19 cellular contexts compared by ENCODE assay signal in the genomic region with DNA sequence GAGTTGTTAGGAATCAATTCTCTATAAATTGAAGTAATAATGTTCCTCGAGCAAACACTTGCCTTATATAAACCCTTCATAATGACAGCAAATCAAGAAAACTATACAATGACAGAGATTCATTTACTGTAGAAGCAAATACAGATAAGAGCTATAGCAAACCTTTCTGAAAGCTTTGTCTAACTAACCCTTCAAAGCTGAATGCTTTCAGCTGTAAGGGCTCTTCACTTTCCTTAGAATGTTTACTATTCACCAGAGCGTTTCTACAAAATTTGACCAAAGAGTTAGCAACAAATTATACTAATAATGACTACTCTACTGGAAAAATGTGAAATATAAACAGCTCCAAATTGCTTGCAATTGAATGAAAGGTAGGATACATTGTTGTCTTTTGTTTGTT.
"Had no signal": no experiment of that assay in that cellular context is flagged by ENCODE, and none has a peak within 500 bp of the region (broad histone marks: within the 10 kb centered on the region; RNA-seq: fewer than 3 reads in every experiment).

No MANE protein-coding gene starts in this region.

- H3K36me3 Mint-ChIP-seq: activated naive CD4-positive, alpha-beta T cell treated with anti-CD3 and anti-CD28 coated beads, Interleukin-2, amount 50 U/mL, for 72 hours; memory B cell; natural killer cell treated with Interleukin-12 subunit alpha and Interleukin-12 subunit beta and Interleukin-15 and Interleukin-18, amount 100 ng/mL, for 72 hours; stimulated activated memory B cell treated with anti-CD40 and anti-IgM and Interleukin-4, amounts not matched to agents 10 μg/mL and 1 μg/mL and 100 μg/mL, for 72 hours had no signal

- H3K36me3 ChIP-seq: heart right ventricle, prostate gland, spleen, tibial nerve had no signal

- H3K4me3 Mint-ChIP-seq: memory B cell; natural killer cell treated with Interleukin-12 subunit alpha and Interleukin-12 subunit beta and Interleukin-15 and Interleukin-18, amount 100 ng/mL, for 72 hours; stimulated activated memory B cell treated with anti-CD40 and anti-IgM and Interleukin-4, amounts not matched to agents 10 μg/mL and 1 μg/mL and 100 μg/mL, for 72 hours had no signal

- ATAC-seq: activated CD4-positive, CD25-positive, alpha-beta regulatory T cell treated with anti-CD3 and anti-CD28 coated beads, Interleukin-2, amount 50 U/mL, for 24 hours; activated naive CD4-positive, alpha-beta T cell treated with anti-CD3 and anti-CD28 coated beads, Interleukin-2, amount 50 U/mL, for 72 hours; body of pancreas; heart right ventricle; left lobe of liver; natural killer cell treated with Interleukin-12 subunit alpha and Interleukin-12 subunit beta and Interleukin-15 and Interleukin-18, amount 100 ng/mL, for 72 hours; sciatic nerve; stimulated activated memory B cell treated with anti-CD40 and anti-IgM and Interleukin-4, amounts not matched to agents 10 μg/mL and 1 μg/mL and 100 μg/mL, for 72 hours had no signal

- H3K27me3 ChIP-seq: body of pancreas, heart right ventricle, spleen, tibial nerve had no signal

- H3K4me1 ChIP-seq: body of pancreas, heart right ventricle, prostate gland, spleen, tibial nerve had no signal

- H3K4me1 Mint-ChIP-seq: memory B cell; stimulated activated memory B cell treated with anti-CD40 and anti-IgM and Interleukin-4, amounts not matched to agents 10 μg/mL and 1 μg/mL and 100 μg/mL, for 72 hours had no signal

- H3K27ac Mint-ChIP-seq: activated naive CD4-positive, alpha-beta T cell treated with anti-CD3 and anti-CD28 coated beads, Interleukin-2, amount 50 U/mL, for 72 hours; memory B cell; natural killer cell treated with Interleukin-12 subunit alpha and Interleukin-12 subunit beta and Interleukin-15 and Interleukin-18, amount 100 ng/mL, for 72 hours; stimulated activated memory B cell treated with anti-CD40 and anti-IgM and Interleukin-4, amounts not matched to agents 10 μg/mL and 1 μg/mL and 100 μg/mL, for 72 hours had no signal

- H3K4me3 ChIP-seq: body of pancreas, coronary artery, heart right ventricle, prostate gland, spleen, tibial nerve had no signal

- H3K27ac ChIP-seq: body of pancreas, coronary artery, heart right ventricle, prostate gland, spleen, tibial nerve had no signal

- H3K9me3 ChIP-seq: body of pancreas, prostate gland had no signal

- H3K27me3 Mint-ChIP-seq: memory B cell; natural killer cell treated with Interleukin-12 subunit alpha and Interleukin-12 subunit beta and Interleukin-15 and Interleukin-18, amount 100 ng/mL, for 72 hours; stimulated activated memory B cell treated with anti-CD40 and anti-IgM and Interleukin-4, amounts not matched to agents 10 μg/mL and 1 μg/mL and 100 μg/mL, for 72 hours had no signal

- DNase-seq: activated T-cell treated with anti-CD3 and anti-CD28 coated beads, Interleukin-2, amount 50 U/mL, for 1 hour; amniotic stem cell; body of pancreas; central memory CD4-positive, alpha-beta T cell; effector CD8-positive, alpha-beta T cell; heart right ventricle; islet precursor cell; spleen; stimulated activated CD4-positive, alpha-beta T cell treated with anti-CD3 and anti-CD28 coated beads, Interleukin-1b, Interleukin-23, amount 100 ng/mL, for 48 hours had no signal
